ENCODE assay signal across 36 cellular contexts in genomic region chr16:73473713-73474112, GRCh38.
"Had no signal": no experiment of that assay in that cellular context is flagged by ENCODE, and none has a peak within 500 bp of the region (broad histone marks: within the 10 kb centered on the region; RNA-seq: fewer than 3 reads in every experiment).

No MANE protein-coding gene starts in this region.

- H3K9me3 ChIP-seq: ascending aorta, Peyer's patch, SJSA1 had no signal

- H3K4me2 ChIP-seq: KMS-11 had no signal

- ATAC-seq: activated CD4-positive, alpha-beta T cell treated with anti-CD3 and anti-CD28 coated beads for 36 hours; activated CD4-positive, CD25-positive, alpha-beta regulatory T cell treated with anti-CD3 and anti-CD28 coated beads, Interleukin-2, amount 50 U/mL, for 24 hours; activated CD8-positive, alpha-beta T cell treated with anti-CD3 and anti-CD28 coated beads, Interleukin-2, amount 10 ng/mL, durations not matched to agents 7 days and 5 days; PC-3 had no signal

- H3K36me3 Mint-ChIP-seq: activated naive CD4-positive, alpha-beta T cell treated with anti-CD3 and anti-CD28 coated beads, Interleukin-2, amount 50 U/mL, for 24 hours; activated naive CD8-positive, alpha-beta T cell treated with anti-CD3 and anti-CD28 coated beads, Interleukin-2, amount 10 ng/mL, durations not matched to agents 7 days and 5 days had no signal

- H3K4me3 Mint-ChIP-seq: activated CD4-positive, alpha-beta T cell treated with anti-CD3 and anti-CD28 coated beads for 36 hours; activated CD4-positive, alpha-beta T cell treated with anti-CD3 and anti-CD28 coated beads, Interleukin-2, amount 10 ng/mL, durations not matched to agents 7 days and 5 days; activated CD8-positive, alpha-beta T cell treated with anti-CD3 and anti-CD28 coated beads, Interleukin-2, amount 10 ng/mL, durations not matched to agents 7 days and 5 days; activated naive CD4-positive, alpha-beta T cell treated with anti-CD3 and anti-CD28 coated beads, Interleukin-2, amount 50 U/mL, for 24 hours; activated naive CD8-positive, alpha-beta T cell treated with anti-CD3 and anti-CD28 coated beads, Interleukin-2, amount 10 ng/mL, durations not matched to agents 7 days and 5 days; activated T-cell treated with anti-CD3 and anti-CD28 coated beads, Interleukin-2, amount 50 U/mL, for 24 hours; central memory CD8-positive, alpha-beta T cell; T-helper 1 cell treated with Interleukin-12 subunit alpha and Interleukin-12 subunit beta and Interleukin-4 antibody, amounts not matched to agents 30 μg/mL and 1 μg/mL, for 36 hours; T-helper 2 cell treated with Interferon-gamma antibody and Interleukin-4, amounts not matched to agents 5 μg/mL and 100 μg/mL, for 36 hours had no signal

- H3K9me3 Mint-ChIP-seq: activated CD4-positive, alpha-beta T cell treated with anti-CD3 and anti-CD28 coated beads, Interleukin-2, amount 10 ng/mL, durations not matched to agents 7 days and 5 days; activated naive CD4-positive, alpha-beta T cell treated with anti-CD3 and anti-CD28 coated beads, Interleukin-2, amount 50 U/mL, for 24 hours; activated naive CD8-positive, alpha-beta T cell treated with anti-CD3 and anti-CD28 coated beads, Interleukin-2, amount 10 ng/mL, durations not matched to agents 7 days and 5 days; activated T-cell treated with anti-CD3 and anti-CD28 coated beads, Interleukin-2, amount 50 U/mL, for 24 hours; activated T-helper 2 cell treated with anti-CD3 and anti-CD28 coated beads, Interferon-gamma antibody, Interleukin-2, Interleukin-4, amounts not matched to agents 10 μg/mL and 5 μg/mL and 100 μg/mL, durations not matched to agents 14 hours and 24 hours and 36 hours; T-helper 1 cell treated with Interleukin-12 subunit alpha and Interleukin-12 subunit beta and Interleukin-4 antibody, amounts not matched to agents 30 μg/mL and 1 μg/mL, for 36 hours; T-helper 2 cell treated with Interferon-gamma antibody and Interleukin-4, amounts not matched to agents 5 μg/mL and 100 μg/mL, for 36 hours had no signal

- H3K27me3 Mint-ChIP-seq: activated CD4-positive, alpha-beta T cell treated with anti-CD3 and anti-CD28 coated beads for 36 hours; activated CD4-positive, alpha-beta T cell treated with anti-CD3 and anti-CD28 coated beads, Interleukin-2, amount 10 ng/mL, durations not matched to agents 7 days and 5 days; activated naive CD8-positive, alpha-beta T cell treated with anti-CD3 and anti-CD28 coated beads, Interleukin-2, amount 10 ng/mL, durations not matched to agents 7 days and 5 days; activated T-cell treated with anti-CD3 and anti-CD28 coated beads, Interleukin-2, amount 50 U/mL, for 24 hours; central memory CD8-positive, alpha-beta T cell had no signal

- H3K27me3 ChIP-seq: ascending aorta, cardiac muscle cell, Peyer's patch, SJSA1 had no signal

- H3K4me1 ChIP-seq: ascending aorta, Peyer's patch, SJSA1 had no signal

- H3K36me3 ChIP-seq: ascending aorta, cardiac muscle cell, Peyer's patch, SJSA1 had no signal

- H3K27ac ChIP-seq: ascending aorta, cardiac muscle cell, KMS-11, Peyer's patch, SJSA1 had no signal

- H3K4me3 ChIP-seq: ascending aorta, cardiac muscle cell, Peyer's patch, SJSA1 had no signal

- DNase-seq: activated CD4-positive, alpha-beta T cell treated with anti-CD3 and anti-CD28 coated beads for 36 hours; activated CD4-positive, alpha-beta T cell treated with anti-CD3 and anti-CD28 coated beads, Interleukin-2, amount 10 ng/mL, durations not matched to agents 7 days and 5 days; activated CD4-positive, alpha-beta T cell treated with anti-CD3 and anti-CD28 coated beads, Interleukin-2, amount 50 U/mL, for 48 hours; activated CD8-positive, alpha-beta T cell treated with anti-CD3 and anti-CD28 coated beads, Interleukin-2, amount 10 ng/mL, durations not matched to agents 7 days and 5 days; activated gamma-delta T cell; activated naive CD4-positive, alpha-beta T cell treated with Interleukin-2 at 50 U/mL for 16 hours; activated naive CD8-positive, alpha-beta T cell treated with anti-CD3 and anti-CD28 coated beads, Interleukin-2, amount 10 ng/mL, durations not matched to agents 7 days and 5 days; activated T-cell treated with anti-CD3 and anti-CD28 coated beads, Interleukin-2, amount 50 U/mL, for 24 hours; amygdala; MM.1S; MV-4-11; NCI-H1092; NCI-H1436 treated with DMSO at 0.1 percent for 48 hours; NCI-H187; NCI-H2029 treated with DMSO at 0.1 percent for 48 hours; NCI-H2107; NCI-H2171; NCI-H446 treated with DMSO at 0.1 percent for 48 hours; NCI-H524; NCI-H69; NCI-H82; NK-92 treated with Interleukin-12 subunit alpha and Interleukin-12 subunit beta, amount 100 ng/mL, for 24 hours; PC-3; Peyer's patch; RPMI8226; SHP77 treated with DMSO at 0.1 percent for 48 hours had no signal

- H3K9ac ChIP-seq: KMS-11 had no signal

- H3K4me1 Mint-ChIP-seq: activated CD4-positive, alpha-beta T cell treated with anti-CD3 and anti-CD28 coated beads for 36 hours; activated CD4-positive, alpha-beta T cell treated with anti-CD3 and anti-CD28 coated beads, Interleukin-2, amount 10 ng/mL, durations not matched to agents 7 days and 5 days; activated naive CD4-positive, alpha-beta T cell treated with anti-CD3 and anti-CD28 coated beads, Interleukin-2, amount 50 U/mL, for 24 hours; activated naive CD8-positive, alpha-beta T cell treated with anti-CD3 and anti-CD28 coated beads, Interleukin-2, amount 10 ng/mL, durations not matched to agents 7 days and 5 days; central memory CD8-positive, alpha-beta T cell had no signal

- H3K27ac Mint-ChIP-seq: activated CD4-positive, alpha-beta T cell treated with anti-CD3 and anti-CD28 coated beads for 36 hours; activated CD4-positive, alpha-beta T cell treated with anti-CD3 and anti-CD28 coated beads, Interleukin-2, amount 10 ng/mL, durations not matched to agents 7 days and 5 days; activated CD8-positive, alpha-beta T cell treated with anti-CD3 and anti-CD28 coated beads, Interleukin-2, amount 10 ng/mL, durations not matched to agents 7 days and 5 days; activated naive CD4-positive, alpha-beta T cell treated with anti-CD3 and anti-CD28 coated beads, Interleukin-2, amount 50 U/mL, for 24 hours; activated naive CD8-positive, alpha-beta T cell treated with anti-CD3 and anti-CD28 coated beads, Interleukin-2, amount 10 ng/mL, durations not matched to agents 7 days and 5 days; activated T-cell treated with anti-CD3 and anti-CD28 coated beads, Interleukin-2, amount 50 U/mL, for 24 hours; activated T-helper 2 cell treated with anti-CD3 and anti-CD28 coated beads, Interferon-gamma antibody, Interleukin-2, Interleukin-4, amounts not matched to agents 10 μg/mL and 5 μg/mL and 100 μg/mL, durations not matched to agents 14 hours and 24 hours and 36 hours; T-helper 1 cell treated with Interleukin-12 subunit alpha and Interleukin-12 subunit beta and Interleukin-4 antibody, amounts not matched to agents 30 μg/mL and 1 μg/mL, for 36 hours; T-helper 2 cell treated with Interferon-gamma antibody and Interleukin-4, amounts not matched to agents 5 μg/mL and 100 μg/mL, for 36 hours had no signal
